In the genomic region with DNA sequence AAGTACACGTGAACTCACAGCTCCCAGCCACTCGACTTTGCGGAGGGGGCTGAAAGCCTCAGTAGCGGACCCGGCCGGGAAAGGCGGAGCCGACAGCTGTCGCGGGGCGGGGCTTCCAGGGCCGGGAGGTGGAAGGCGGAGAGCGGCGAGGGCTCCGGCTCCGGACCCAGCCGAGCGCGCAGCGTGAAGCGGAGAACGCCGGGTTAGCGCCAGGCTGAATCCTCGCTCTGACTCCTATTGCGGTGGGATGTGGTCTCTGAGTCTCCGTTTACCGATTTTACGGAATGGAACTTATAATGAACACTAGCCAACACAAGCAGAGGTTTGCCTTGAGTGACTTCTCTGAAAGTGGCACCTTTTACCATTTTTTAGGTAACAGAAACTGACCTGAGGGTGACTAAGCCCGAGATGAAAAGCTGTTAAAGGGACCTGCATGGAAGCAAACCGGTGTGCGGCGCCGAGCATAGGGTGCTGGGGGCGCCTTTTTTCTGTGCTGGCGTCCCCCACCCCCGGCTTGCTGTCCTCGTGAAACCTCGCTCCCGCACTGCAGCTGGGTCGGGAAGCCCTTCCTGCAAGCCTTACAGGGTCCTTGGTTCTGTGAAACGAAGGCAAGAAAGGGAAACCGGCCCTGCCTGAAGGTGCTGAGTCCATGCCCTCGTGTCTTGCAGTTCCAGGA, we compare ENCODE assay signal across 8 cellular contexts.
DNase-seq lines count a peak whose midpoint lies in the region; ATAC-seq, FAIRE-seq and TF ChIP-seq lines count a peak whose summit lies in the region.

No MANE protein-coding gene starts in this region.

- no peaks in the 10 kb centered on the region for H3K9me1 ChIP-seq in keratinocyte (ENCODE audit: control insufficient read depth, extremely low read depth, insufficient read depth, low read length)

- peak overlapping the region; percentile 35 to 86 (median 72) for H3K4me3 ChIP-seq in keratinocyte (ENCODE audit: control insufficient read depth in 2 of 3, extremely low read depth in 1 of 3, insufficient read depth in 2 of 3, low read depth in 1 of 3, low read length in 3 of 3)

- peaks cover 13% of the 10 kb centered on the region for H3K4me1 Mint-ChIP-seq in brain

- H3K4me1 ChIP-seq in keratinocyte (ENCODE audit: control insufficient read depth, extremely low read depth, insufficient read depth, low read length): no peaks in the 10 kb centered on the region

- no peaks in the 10 kb centered on the region for H4K20me1 ChIP-seq in keratinocyte (ENCODE audit: control insufficient read depth, extremely low read depth, insufficient read depth, low read length)

- peaks cover 0 to 7% (median 0%) of the 10 kb centered on the region in 5 experiments for H3K9me3 Mint-ChIP-seq in brain

- peak overlapping the region; percentile 96 for H2AFZ ChIP-seq in keratinocyte (ENCODE audit: control insufficient read depth, low read length)

- peak overlapping the region; percentile 88 for H3K4me2 ChIP-seq in keratinocyte (ENCODE audit: control insufficient read depth, extremely low read depth, insufficient read depth, low read depth, low read length)

- peaks cover 22% of the 10 kb centered on the region for H3K27me3 ChIP-seq in keratinocyte (ENCODE audit: control insufficient read depth, extremely low read depth, insufficient read depth, low read length)

- H3K27me3 Mint-ChIP-seq in brain: peaks cover 63% of the 10 kb centered on the region

- no peaks in the 10 kb centered on the region for H3K36me3 Mint-ChIP-seq in brain

- H3K9me3 ChIP-seq in keratinocyte (ENCODE audit: control insufficient read depth, low read depth, low read length): no peaks in the 10 kb centered on the region

- no peaks in the 10 kb centered on the region for H3K79me2 ChIP-seq in keratinocyte (ENCODE audit: control insufficient read depth, insufficient read depth, low read length)

- peak; percentile 35 for DNase-seq in NCI-H2227 (lab: John Stamatoyannopoulos, UW; ENCODE audit: unreplicated experiment)
- DNase-seq in keratinocyte (ENCODE audit: low read depth, low spot score): no peak
- DNase-seq in stimulated activated CD4-positive, alpha-beta T cell treated with anti-CD3 and anti-CD28 coated beads, Interleukin-1b, Interleukin-23, amount 100 ng/mL, for 48 hours: peak; percentile 21
- DNase-seq in KBM-7: no peak

- ATAC-seq in GM18867 (IDR thresholded peaks at IDR 0.05; ENCODE audit: unreplicated experiment): peak; percentile 78
- no peak for ATAC-seq in HG02885 (IDR thresholded peaks at IDR 0.05; ENCODE audit: poor library complexity, unreplicated experiment)
- ATAC-seq in HG03457 (IDR thresholded peaks at IDR 0.05; ENCODE audit: unreplicated experiment): no peak

- in situ Hi-C loops in KBM-7 (cut with MboI; ENCODE audit: low pct_unique_long_range_greater_than_20kb, low sequenced_read_pairs): no loop called here

- H3K9ac ChIP-seq in keratinocyte (ENCODE audit: control insufficient read depth, extremely low read depth, insufficient read depth, low read length): peak overlapping the region; percentile 59

- TF ChIP-seq CTCF in brain (conservative IDR thresholded peaks at IDR 0.05) (no peak), keratinocyte (optimal IDR thresholded peaks at IDR 0.05 in 1 of 3, IDR thresholded peaks at IDR 0.05 in 1 of 3, conservative IDR thresholded peaks at IDR 0.05 in 1 of 3; ENCODE audit: extremely low read depth in 1 of 3, insufficient read depth in 2 of 3, low read length in 3 of 3) (no peak)

- H3K4me3 Mint-ChIP-seq in brain: peak overlapping the region; percentile 3 to 74 (median 65)

- no peak overlapping the region for H3K27ac Mint-ChIP-seq in brain

- no peaks in the 10 kb centered on the region for H3K36me3 ChIP-seq in keratinocyte (ENCODE audit: control insufficient read depth in 2 of 2, extremely low read depth in 1 of 2, insufficient read depth in 2 of 2, low read length in 2 of 2)

- FAIRE-seq in keratinocyte (lab: Jason Lieb, UNC): no peak

- H3K27ac ChIP-seq in keratinocyte (ENCODE audit: control insufficient read depth, insufficient read depth, low read length): no peak overlapping the region

- dilution Hi-C loops in keratinocyte (cut with MboI; ENCODE audit: extremely low pct_ligation_motif_present, low sequenced_read_pairs): no loop called here

Comparison
In these comparisons a context has a peak if more than half of its experiments do, and no peak if none do; other contexts are left out.
1. DNase-seq: peak in NCI-H2227 (single experiment) and stimulated activated CD4-positive, alpha-beta T cell treated with anti-CD3 and anti-CD28 coated beads, Interleukin-1b, Interleukin-23, amount 100 ng/mL, for 48 hours (single experiment); none in keratinocyte (single experiment) and KBM-7 (single experiment).